In genomic region chr3:90091557-90091956, GRCh38 we compare ENCODE assay signal across 8 cellular contexts.
A peak's percentile ranks its signal among the peaks of the same experiment; 100 is the strongest.
DNase-seq lines count a peak whose midpoint lies in the region; ATAC-seq and TF ChIP-seq lines count a peak whose summit lies in the region.

No MANE protein-coding gene starts in this region.

- H3K27me3 Mint-ChIP-seq in GM23338 (ENCODE audit: insufficient read depth, low read depth, poor library complexity): no peaks in the 10 kb centered on the region

- peak; percentile 86 for ATAC-seq in GM23338
- ATAC-seq in left colon: peak; percentile 79
- ATAC-seq in stimulated activated naive CD8-positive, alpha-beta T cell treated with anti-CD3 and anti-CD28 coated beads, Interleukin-15, Interleukin-2, amounts not matched to agents 100 U/mL and 50 U/mL, for 24 hours: no peak

- peaks cover 12% of the 10 kb centered on the region; the same call in 2 of the 3 replicates for H3K4me1 Mint-ChIP-seq in GM23338

- no peaks in the 10 kb centered on the region for H3K9me2 ChIP-seq in GM23338 (ENCODE audit: insufficient read depth)

- H3K9me3 Mint-ChIP-seq in GM23338: no peaks in the 10 kb centered on the region

- H3K4me3 ChIP-seq in GM23338: no peak overlapping the region

- no peaks in the 10 kb centered on the region for H3K27me3 ChIP-seq in GM23338 (ENCODE audit: insufficient read depth)

- DNase-seq in Ammon's horn (ENCODE audit: low spot score) (peak; percentile 64), GM23338 (ENCODE audit: low spot score) (peak; percentile 70), NCI-H1105 (lab: John Stamatoyannopoulos, UW) (peak; percentile 78), amniotic epithelial cell (ENCODE audit: low read depth) (peak; percentile 88), left colon (peak in 1 of 2 donors; percentile 8), KG1 (lab: John Stamatoyannopoulos, UW) (no peak)
- DNase-seq in stimulated activated naive CD8-positive, alpha-beta T cell treated with anti-CD3 and anti-CD28 coated beads, Interleukin-15, Interleukin-2, amounts not matched to agents 100 U/mL and 50 U/mL, for 24 hours: no peak
- no peak for DNase-seq in stimulated activated naive CD4-positive, alpha-beta T cell treated with Interleukin-2 at 50 U/mL for 16 hours (lab: John Stamatoyannopoulos, UW)

- no peaks in the 10 kb centered on the region for H3F3A ChIP-seq in GM23338 (replicated peaks; ENCODE audit: low read depth)

- no peak overlapping the region for H3K4me2 ChIP-seq in GM23338

- no peaks in the 10 kb centered on the region for H4K20me1 ChIP-seq in GM23338 (replicated peaks; ENCODE audit: insufficient read depth)

- H3K4me3 Mint-ChIP-seq in GM23338: no peak overlapping the region

- H3K79me2 ChIP-seq in GM23338 (replicated peaks; ENCODE audit: insufficient read depth): no peaks in the 10 kb centered on the region

- peak; percentile 59 to 79 for TF ChIP-seq CTCF in GM23338 (conservative IDR thresholded peaks at IDR 0.05; ENCODE audit: low read depth in 2 of 2)

- H3K36me3 Mint-ChIP-seq in GM23338 (ENCODE audit: low read depth): no peaks in the 10 kb centered on the region

- intact Hi-C loops in left colon (cut with DNase I, micrococcal nuclease): loop anchor here in 1 of 2 donors (10.0 kb wide), 1 partner anchor 1887 kb away; no protein-coding TSS in a partner anchor

- no peaks in the 10 kb centered on the region for H3K36me3 ChIP-seq in GM23338 (ENCODE audit: insufficient read depth)

- H3K4me1 ChIP-seq in GM23338 (ENCODE audit: insufficient read depth): peaks cover 5% of the 10 kb centered on the region; the same call in 1 of the 2 replicates

- no peak overlapping the region for H3K27ac Mint-ChIP-seq in GM23338

- H3K27ac ChIP-seq in GM23338 (ENCODE audit: low read depth): no peak overlapping the region

- no peak overlapping the region for H2AFZ ChIP-seq in GM23338

TF ChIP-seq in GM23338, 12 proteins besides CTCF, POLR2A, EP300 and RAD21:
- TF ChIP-seq CREB1 (CRISPR knock-in tag; IDR thresholded peaks at IDR 0.05; ENCODE audit: low read depth): no peak
- TF ChIP-seq ETS1 (IDR thresholded peaks at IDR 0.05): no peak
- no peak for TF ChIP-seq POLR2AphosphoS5 (IDR thresholded peaks at IDR 0.05; ENCODE audit: low read depth)
- TF ChIP-seq EZH2 (IDR thresholded peaks at IDR 0.05; ENCODE audit: low read depth, unreplicated experiment): no peak
- no peak for TF ChIP-seq ZNF331 (CRISPR knock-in tag; IDR thresholded peaks at IDR 0.05; ENCODE audit: low read depth)
- TF ChIP-seq, protein P1, sequence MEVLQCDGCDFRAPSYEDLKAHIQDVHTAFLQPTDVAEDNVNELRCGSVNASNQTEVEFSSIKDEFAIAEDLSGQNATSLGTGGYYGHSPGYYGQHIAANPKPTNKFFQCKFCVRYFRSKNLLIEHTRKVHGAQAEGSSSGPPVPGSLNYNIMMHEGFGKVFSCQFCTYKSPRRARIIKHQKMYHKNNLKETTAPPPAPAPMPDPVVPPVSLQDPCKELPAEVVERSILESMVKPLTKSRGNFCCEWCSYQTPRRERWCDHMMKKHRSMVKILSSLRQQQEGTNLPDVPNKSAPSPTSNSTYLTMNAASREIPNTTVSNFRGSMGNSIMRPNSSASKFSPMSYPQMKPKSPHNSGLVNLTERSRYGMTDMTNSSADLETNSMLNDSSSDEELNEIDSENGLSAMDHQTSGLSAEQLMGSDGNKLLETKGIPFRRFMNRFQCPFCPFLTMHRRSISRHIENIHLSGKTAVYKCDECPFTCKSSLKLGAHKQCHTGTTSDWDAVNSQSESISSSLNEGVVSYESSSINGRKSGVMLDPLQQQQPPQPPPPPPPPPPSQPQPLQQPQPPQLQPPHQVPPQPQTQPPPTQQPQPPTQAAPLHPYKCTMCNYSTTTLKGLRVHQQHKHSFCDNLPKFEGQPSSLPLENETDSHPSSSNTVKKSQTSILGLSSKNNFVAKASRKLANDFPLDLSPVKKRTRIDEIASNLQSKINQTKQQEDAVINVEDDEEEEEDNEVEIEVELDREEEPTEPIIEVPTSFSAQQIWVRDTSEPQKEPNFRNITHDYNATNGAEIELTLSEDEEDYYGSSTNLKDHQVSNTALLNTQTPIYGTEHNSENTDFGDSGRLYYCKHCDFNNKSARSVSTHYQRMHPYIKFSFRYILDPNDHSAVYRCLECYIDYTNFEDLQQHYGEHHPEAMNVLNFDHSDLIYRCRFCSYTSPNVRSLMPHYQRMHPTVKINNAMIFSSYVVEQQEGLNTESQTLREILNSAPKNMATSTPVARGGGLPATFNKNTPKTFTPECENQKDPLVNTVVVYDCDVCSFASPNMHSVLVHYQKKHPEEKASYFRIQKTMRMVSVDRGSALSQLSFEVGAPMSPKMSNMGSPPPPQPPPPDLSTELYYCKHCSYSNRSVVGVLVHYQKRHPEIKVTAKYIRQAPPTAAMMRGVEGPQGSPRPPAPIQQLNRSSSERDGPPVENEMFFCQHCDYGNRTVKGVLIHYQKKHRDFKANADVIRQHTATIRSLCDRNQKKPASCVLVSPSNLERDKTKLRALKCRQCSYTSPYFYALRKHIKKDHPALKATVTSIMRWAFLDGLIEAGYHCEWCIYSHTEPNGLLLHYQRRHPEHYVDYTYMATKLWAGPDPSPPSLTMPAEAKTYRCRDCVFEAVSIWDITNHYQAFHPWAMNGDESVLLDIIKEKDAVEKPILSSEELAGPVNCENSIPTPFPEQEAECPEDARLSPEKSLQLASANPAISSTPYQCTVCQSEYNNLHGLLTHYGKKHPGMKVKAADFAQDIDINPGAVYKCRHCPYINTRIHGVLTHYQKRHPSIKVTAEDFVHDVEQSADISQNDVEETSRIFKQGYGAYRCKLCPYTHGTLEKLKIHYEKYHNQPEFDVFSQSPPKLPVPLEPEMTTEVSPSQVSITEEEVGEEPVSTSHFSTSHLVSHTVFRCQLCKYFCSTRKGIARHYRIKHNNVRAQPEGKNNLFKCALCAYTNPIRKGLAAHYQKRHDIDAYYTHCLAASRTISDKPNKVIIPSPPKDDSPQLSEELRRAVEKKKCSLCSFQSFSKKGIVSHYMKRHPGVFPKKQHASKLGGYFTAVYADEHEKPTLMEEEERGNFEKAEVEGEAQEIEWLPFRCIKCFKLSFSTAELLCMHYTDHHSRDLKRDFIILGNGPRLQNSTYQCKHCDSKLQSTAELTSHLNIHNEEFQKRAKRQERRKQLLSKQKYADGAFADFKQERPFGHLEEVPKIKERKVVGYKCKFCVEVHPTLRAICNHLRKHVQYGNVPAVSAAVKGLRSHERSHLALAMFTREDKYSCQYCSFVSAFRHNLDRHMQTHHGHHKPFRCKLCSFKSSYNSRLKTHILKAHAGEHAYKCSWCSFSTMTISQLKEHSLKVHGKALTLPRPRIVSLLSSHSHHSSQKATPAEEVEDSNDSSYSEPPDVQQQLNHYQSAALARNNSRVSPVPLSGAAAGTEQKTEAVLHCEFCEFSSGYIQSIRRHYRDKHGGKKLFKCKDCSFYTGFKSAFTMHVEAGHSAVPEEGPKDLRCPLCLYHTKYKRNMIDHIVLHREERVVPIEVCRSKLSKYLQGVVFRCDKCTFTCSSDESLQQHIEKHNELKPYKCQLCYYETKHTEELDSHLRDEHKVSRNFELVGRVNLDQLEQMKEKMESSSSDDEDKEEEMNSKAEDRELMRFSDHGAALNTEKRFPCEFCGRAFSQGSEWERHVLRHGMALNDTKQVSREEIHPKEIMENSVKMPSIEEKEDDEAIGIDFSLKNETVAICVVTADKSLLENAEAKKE (CRISPR knock-in tag; IDR thresholded peaks at IDR 0.05): no peak
- no peak for TF ChIP-seq JUNB (IDR thresholded peaks at IDR 0.05; ENCODE audit: unreplicated experiment)
- TF ChIP-seq ZNF114 (CRISPR knock-in tag; IDR thresholded peaks at IDR 0.05): no peak
- no peak for TF ChIP-seq REST (IDR thresholded peaks at IDR 0.05; ENCODE audit: unreplicated experiment)
- TF ChIP-seq EZH2phosphoT487 (IDR thresholded peaks at IDR 0.05; ENCODE audit: unreplicated experiment): no peak
- no peak for TF ChIP-seq STAT1 (IDR thresholded peaks at IDR 0.05; ENCODE audit: unreplicated experiment)
- no peak for TF ChIP-seq NANOG (IDR thresholded peaks at IDR 0.05; ENCODE audit: borderline replicate concordance)

Comparison
In these comparisons a context has a peak if more than half of its experiments do, and no peak if none do; other contexts are left out.
1. DNase-seq: peak in Ammon's horn (single experiment), GM23338 (single experiment), NCI-H1105 (single experiment) and amniotic epithelial cell (single experiment); none in stimulated activated naive CD8-positive, alpha-beta T cell treated with anti-CD3 and anti-CD28 coated beads, Interleukin-15, Interleukin-2, amounts not matched to agents 100 U/mL and 50 U/mL, for 24 hours (single experiment), KG1 (single experiment) and stimulated activated naive CD4-positive, alpha-beta T cell treated with Interleukin-2 at 50 U/mL for 16 hours (single experiment).